Comparison of ENCODE assay signal across 25 cellular contexts in genomic region chr4:140893939-140894338, GRCh38.
DNase-seq lines count a peak whose midpoint lies in the region; TF ChIP-seq lines count a peak whose summit lies in the region.
"Had no signal": no experiment of that assay in that cellular context is flagged by ENCODE, and none has a peak within 500 bp of the region (broad histone marks: within the 10 kb centered on the region; RNA-seq: fewer than 3 reads in every experiment).

No MANE protein-coding gene starts in this region.

- H3K27me3 ChIP-seq in uterus (no peaks in the 10 kb centered on the region), spleen (replicated peaks in 1 of 7) (no peaks in the 10 kb centered on the region)
- H3K27me3 ChIP-seq: BLaER1 treated with 17β-estradiol and CSF1 and Interleukin-3, amounts not matched to agents 10 nM and 100 nM; MG63; tibial artery had no signal

- in situ Hi-C loops in astrocyte of the cerebellum (cut with HindIII; ENCODE audit: low sequenced_read_pairs) = no loop called here

- peak; percentile 55 for DNase-seq in GM04504 (ENCODE audit: low read depth)
- peak; percentile 24 for DNase-seq in astrocyte of the cerebellum (ENCODE audit: low read depth)
- DNase-seq in fibroblast of villous mesenchyme (ENCODE audit: low read depth) = peak; percentile 77
- DNase-seq in uterus = no peak
- no peak for DNase-seq in DMS 273 (lab: John Stamatoyannopoulos, UW; ENCODE audit: unreplicated experiment)
- DNase-seq in activated CD4-positive, alpha-beta T cell treated with anti-CD3 and anti-CD28 coated beads, Interleukin-2, amount 50 U/mL, for 1 hour = no peak
- DNase-seq in spleen = no peak
- DNase-seq: activated CD4-positive, CD25-positive, alpha-beta regulatory T cell treated with anti-CD3 and anti-CD28 coated beads, Interleukin-2, amount 50 U/mL, for 72 hours; activated CD8-positive, alpha-beta memory T cell treated with anti-CD3 and anti-CD28 coated beads for 24 hours; activated naive CD4-positive, alpha-beta T cell treated with anti-CD3 and anti-CD28 coated beads, Interleukin-2, amount 10 ng/mL, durations not matched to agents 7 days and 5 days; activated T-cell treated with anti-CD3 and anti-CD28 coated beads, Interleukin-2, amount 50 U/mL, for 4 hours; dermis blood vessel endothelial cell; left cardiac atrium; MG63; naive thymus-derived CD8-positive, alpha-beta T cell; NCI-H1436 treated with DMSO at 0.1 percent for 48 hours; NCI-H2171 treated with DMSO at 0.1 percent for 48 hours; NCI-H526 treated with DMSO at 0.1 percent for 48 hours; posterior cingulate gyrus; RPMI8226; stimulated activated CD4-positive, alpha-beta T cell treated with anti-CD3 and anti-CD28 coated beads, Interleukin-2, amount 100 ng/mL, for 24 hours; stimulated activated naive B cell treated with anti-CD40 and anti-IgM and Interleukin-4, amounts not matched to agents 10 μg/mL and 1 μg/mL and 100 μg/mL, for 72 hours; tibial artery had no signal

- H3K36me3 ChIP-seq in uterus = no peaks in the 10 kb centered on the region
- H3K36me3 ChIP-seq in spleen = no peaks in the 10 kb centered on the region
- H3K36me3 ChIP-seq: BLaER1 treated with 17β-estradiol and CSF1 and Interleukin-3, amounts not matched to agents 10 nM and 100 nM; MG63; tibial artery had no signal

- no peaks in the 10 kb centered on the region for H3K4me1 ChIP-seq in uterus
- no peaks in the 10 kb centered on the region for H3K4me1 ChIP-seq in spleen
- H3K4me1 ChIP-seq: BLaER1 treated with 17β-estradiol and CSF1 and Interleukin-3, amounts not matched to agents 10 nM and 100 nM had no signal

- intact Hi-C loops in uterus (cut with DNase I; ENCODE audit: low total_unique reads) = no loop called here
- intact Hi-C loops in spleen (cut with DNase I; ENCODE audit: low total_unique reads) = no loop called here

- TF ChIP-seq CTCF in astrocyte of the cerebellum (IDR thresholded peaks at IDR 0.05; ENCODE audit: low read depth, low read length, missing control alignments) (no peak), fibroblast of villous mesenchyme (IDR thresholded peaks at IDR 0.05; ENCODE audit: insufficient read depth, low read depth, low read length) (no peak), uterus (IDR thresholded peaks at IDR 0.05) (no peak), spleen (IDR thresholded peaks at IDR 0.05 in 8 of 11, conservative IDR thresholded peaks at IDR 0.05 in 3 of 11) (no peak)

- H3K4me3 ChIP-seq in astrocyte of the cerebellum (ENCODE audit: low read depth, low read length) (no peak overlapping the region), fibroblast of villous mesenchyme (ENCODE audit: low read depth, low read length) (no peak overlapping the region), uterus (no peak overlapping the region), spleen (no peak overlapping the region)
- H3K4me3 ChIP-seq: BLaER1 treated with 17β-estradiol and CSF1 and Interleukin-3, amounts not matched to agents 10 nM and 100 nM; MG63; tibial artery had no signal

- TF ChIP-seq POLR2A in uterus (IDR thresholded peaks at IDR 0.05) (no peak), spleen (IDR thresholded peaks at IDR 0.05) (no peak)

- H3K27ac ChIP-seq in uterus = peak overlapping the region; percentile 41 to 55
- H3K27ac ChIP-seq in spleen = no peak overlapping the region
- H3K27ac ChIP-seq: BLaER1 treated with 17β-estradiol and CSF1 and Interleukin-3, amounts not matched to agents 10 nM and 100 nM; HL-60; tibial artery had no signal

- H3K9me3 ChIP-seq in uterus (no peaks in the 10 kb centered on the region), spleen (no peaks in the 10 kb centered on the region)
- H3K9me3 ChIP-seq: BLaER1 treated with 17β-estradiol and CSF1 and Interleukin-3, amounts not matched to agents 10 nM and 100 nM; MG63; tibial artery had no signal

Comparison
In these comparisons a context has a peak if more than half of its experiments do, and no peak if none do; other contexts are left out.
1. DNase-seq: peak in GM04504 (single experiment), astrocyte of the cerebellum (single experiment) and fibroblast of villous mesenchyme (single experiment); none in uterus (0 of 2), DMS 273 (single experiment), activated CD4-positive, alpha-beta T cell treated with anti-CD3 and anti-CD28 coated beads, Interleukin-2, amount 50 U/mL, for 1 hour (single experiment) and spleen (single experiment).
2. H3K27ac ChIP-seq: peak in uterus (2 of 2); none in spleen (0 of 8).